Comparison of ENCODE assay signal across 27 cellular contexts in the genomic region with DNA sequence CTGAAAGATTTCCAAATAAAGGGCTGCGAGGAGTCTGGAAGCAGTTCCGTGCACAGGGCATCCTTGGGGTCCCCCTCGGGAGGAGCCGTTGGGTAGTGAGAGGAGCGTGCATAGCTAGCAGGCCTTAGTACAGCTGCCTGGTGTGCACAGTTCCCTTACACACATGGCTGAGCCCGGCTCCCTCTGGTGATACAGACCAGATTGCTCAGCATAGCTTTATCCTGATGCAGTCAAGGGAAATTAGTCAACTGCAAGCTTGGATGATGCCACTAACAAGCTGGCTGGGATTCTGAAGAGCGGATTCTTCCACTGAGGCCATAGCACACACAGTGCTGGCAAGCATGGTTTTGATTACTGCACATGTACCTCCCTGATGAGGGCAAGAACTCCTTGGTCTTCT.
DNase-seq lines count a peak whose midpoint lies in the region; FAIRE-seq and TF ChIP-seq lines count a peak whose summit lies in the region.
"Had no signal": no experiment of that assay in that cellular context is flagged by ENCODE, and none has a peak within 500 bp of the region (broad histone marks: within the 10 kb centered on the region; RNA-seq: fewer than 3 reads in every experiment).

No MANE protein-coding gene starts in this region.

- no peak for TF ChIP-seq CTCF in esophagus muscularis mucosa (IDR thresholded peaks at IDR 0.05)

- no peak overlapping the region for H3K4me3 ChIP-seq in esophagus muscularis mucosa
- H3K4me3 ChIP-seq: colonic mucosa, PC-9 had no signal

- H3K36me3 ChIP-seq in esophagus muscularis mucosa, result no peaks in the 10 kb centered on the region
- H3K36me3 ChIP-seq: colonic mucosa had no signal

- no peaks in the 10 kb centered on the region for H3K27me3 ChIP-seq in esophagus muscularis mucosa
- H3K27me3 ChIP-seq: colonic mucosa had no signal

- TF ChIP-seq EP300 in esophagus muscularis mucosa (IDR thresholded peaks at IDR 0.05), result no peak

- H3K9me3 ChIP-seq in esophagus muscularis mucosa, result no peaks in the 10 kb centered on the region
- H3K9me3 ChIP-seq: colonic mucosa had no signal

- DNase-seq in Caki2 (ENCODE audit: low read depth) (peak; percentile 22), NCI-H226 (peak; percentile 36), esophagus muscularis mucosa (ENCODE audit: extremely low spot score) (peak; percentile 83), retina (peak; percentile 52), H54 (ENCODE audit: insufficient read length, low spot score) (no peak), NCI-H2171 treated with DMSO at 0.1 percent for 48 hours (lab: John Stamatoyannopoulos, UW) (no peak), cerebellar nuclear complex (lab: John Stamatoyannopoulos, UW) (no peak)
- DNase-seq: activated CD4-positive, alpha-beta memory T cell treated with anti-CD3 and anti-CD28 coated beads, Interleukin-2, amount 10 ng/mL, durations not matched to agents 7 days and 5 days; activated CD4-positive, alpha-beta T cell treated with anti-CD3 and anti-CD28 coated beads for 1 hour; activated CD8-positive, alpha-beta memory T cell treated with anti-CD3 and anti-CD28 coated beads, Interleukin-2, amount 50 U/mL, for 48 hours; activated naive CD4-positive, alpha-beta T cell treated with anti-CD3 and anti-CD28 coated beads, Interleukin-2, amount 50 U/mL, for 16 hours; amygdala; colonic mucosa; effector CD8-positive, alpha-beta T cell; H9; mesenchymal stem cell; MV-4-11; NCI-H524 treated with DMSO at 0.1 percent for 48 hours; PC-9; SHP77; stimulated activated naive CD4-positive, alpha-beta T cell treated with Interleukin-2 at 50 U/mL for 16 hours; T-helper 1 cell had no signal

- TF ChIP-seq POLR2A in esophagus muscularis mucosa (IDR thresholded peaks at IDR 0.05; ENCODE audit: low read depth) (no peak), H54 (IDR thresholded peaks at IDR 0.05; ENCODE audit: low read depth, low read length) (no peak)

- no peak for FAIRE-seq in H54 (lab: Jason Lieb, UNC)
- FAIRE-seq: bronchial epithelial cell, frontal cortex, urothelium cell line had no signal

- in situ Hi-C loops in Caki2 (cut with HindIII; ENCODE audit: low pct_unique_long_range_greater_than_20kb, low sequenced_read_pairs), result no loop called here

- H3K4me1 ChIP-seq in esophagus muscularis mucosa, result no peaks in the 10 kb centered on the region
- H3K4me1 ChIP-seq: colonic mucosa had no signal

- 84% methylated on average over 7 of the region's 7 CpGs for WGBS in esophagus muscularis mucosa

- intact Hi-C loops in esophagus muscularis mucosa (cut with DNase I), result no loop called here

- no peak overlapping the region for H3K27ac ChIP-seq in esophagus muscularis mucosa (replicated peaks in 1 of 4)
- H3K27ac ChIP-seq: colonic mucosa, epithelial cell of prostate, KMS-11, PC-9 had no signal

Comparison
In these comparisons a context has a peak if more than half of its experiments do, and no peak if none do; other contexts are left out.
1. DNase-seq: peak in Caki2 (single experiment), NCI-H226 (single experiment), esophagus muscularis mucosa (single experiment) and retina (single experiment); none in H54 (single experiment), NCI-H2171 treated with DMSO at 0.1 percent for 48 hours (single experiment) and cerebellar nuclear complex (0 of 2).